ENCODE assay signal across 8 cellular contexts in genomic region chr16:1378087-1378803, GRCh38. TPM values are rescaled to one million over a fixed set of nuclear protein-coding genes. Genes with fewer than 3 reads are reported as not detected.
DNase-seq lines count a peak whose midpoint lies in the region; TF ChIP-seq lines count a peak whose summit lies in the region.

No MANE protein-coding gene starts in this region.

- DNase-seq in NCI-H1417 (lab: John Stamatoyannopoulos, UW) (peak in 2 of 3 experiments; percentile 7 to 34), NCI-H1417 treated with DMSO at 0.1 percent for 48 hours (lab: John Stamatoyannopoulos, UW) (no peak), SJSA1 (ENCODE audit: low read depth in 1 of 2, low spot score in 2 of 2) (no peak), fibroblast of lung (ENCODE audit: low read depth in 2 of 2) (no peak), ureter (ENCODE audit: low spot score) (no peak), hepatic stellate cell (ENCODE audit: low spot score) (no peak), SHP77 (lab: John Stamatoyannopoulos, UW) (no peak)

- H3K36me3 ChIP-seq in SJSA1, result peaks cover 10% of the 10 kb centered on the region
- H3K36me3 ChIP-seq in fibroblast of lung (ENCODE audit: control insufficient read depth, insufficient read depth, low read length), result peaks cover 4% of the 10 kb centered on the region
- H3K36me3 ChIP-seq in skeletal muscle tissue (ENCODE audit: control insufficient read depth in 3 of 3, insufficient read depth in 3 of 3, low read length in 3 of 3), result peaks cover 2 to 9% (median 4%) of the 10 kb centered on the region in 3 donors

- peak overlapping the region; percentile 66 for H3K4me2 ChIP-seq in fibroblast of lung (ENCODE audit: extremely low read depth, insufficient read depth, low read length)

- H3K9me3 ChIP-seq in SJSA1 (replicated peaks) (0 out of 2 replicates have a peak, but pooled peaks cover 3% of the 10 kb centered on the region), fibroblast of lung (ENCODE audit: control insufficient read depth, insufficient read depth, low read depth, low read length) (no peaks in the 10 kb centered on the region), skeletal muscle tissue (ENCODE audit: control insufficient read depth in 3 of 3, low read length in 3 of 3) (no peaks in the 10 kb centered on the region)

- H3K4me1 ChIP-seq in SJSA1 (replicated peaks), result peaks cover 14% of the 10 kb centered on the region
- no peaks in the 10 kb centered on the region for H3K4me1 ChIP-seq in fibroblast of lung (ENCODE audit: control insufficient read depth, extremely low read depth, insufficient read depth, low read length)
- peaks cover 15 to 22% (median 15%) of the 10 kb centered on the region in 3 donors for H3K4me1 ChIP-seq in skeletal muscle tissue (ENCODE audit: control insufficient read depth in 3 of 3, insufficient read depth in 3 of 3, low read length in 3 of 3)

- H4K20me1 ChIP-seq in fibroblast of lung (ENCODE audit: control insufficient read depth, extremely low read depth, insufficient read depth, low read length), result no peaks in the 10 kb centered on the region

- peak overlapping the region; percentile 93 for H3K4me3 ChIP-seq in SJSA1
- H3K4me3 ChIP-seq in fibroblast of lung (replicated peaks in 1 of 4; ENCODE audit: control extremely low read depth in 1 of 4, insufficient read depth in 1 of 4, low read depth in 3 of 4, low read length in 4 of 4), result peak overlapping the region in 2 of 4 experiments; percentile 30 to 58
- peak overlapping the region; percentile 70 to 86 (median 81) for H3K4me3 ChIP-seq in skeletal muscle tissue (ENCODE audit: low read length in 3 of 3)

- no peaks in the 10 kb centered on the region for H3K79me2 ChIP-seq in fibroblast of lung (ENCODE audit: control insufficient read depth, insufficient read depth, low read length)

- no peak for TF ChIP-seq CTCF in fibroblast of lung (conservative IDR thresholded peaks at IDR 0.05 in 1 of 2, IDR thresholded peaks at IDR 0.05 in 1 of 2; ENCODE audit: low read depth in 1 of 2, low read length in 2 of 2)

- H3K27ac ChIP-seq in SJSA1 (peak overlapping the region; percentile 98), fibroblast of lung (ENCODE audit: insufficient read depth, low read length) (peak overlapping the region; percentile 86), skeletal muscle tissue (ENCODE audit: low read depth, low read length) (peak overlapping the region; percentile 90)

- H3K9ac ChIP-seq in fibroblast of lung (ENCODE audit: insufficient read depth, low read length) (no peak overlapping the region), skeletal muscle tissue (ENCODE audit: low read depth in 1 of 3, low read length in 3 of 3) (peak overlapping the region; percentile 80 to 89 (median 83))

- no peaks in the 10 kb centered on the region for H3K27me3 ChIP-seq in SJSA1 (replicated peaks)
- H3K27me3 ChIP-seq in fibroblast of lung (ENCODE audit: control insufficient read depth, insufficient read depth, low read length), result no peaks in the 10 kb centered on the region
- no peaks in the 10 kb centered on the region for H3K27me3 ChIP-seq in skeletal muscle tissue (ENCODE audit: control insufficient read depth in 3 of 3, insufficient read depth in 3 of 3, low read length in 3 of 3)

- H2AFZ ChIP-seq in fibroblast of lung (ENCODE audit: low read length), result no peak overlapping the region

RNA-seq across cellular contexts. Expression of gene GNPTG, which starts 26.5 kb away (rescaled TPM):
- 45.9 and 60.7 TPM in 2 replicates for total RNA-seq in SJSA1 (2014; rRNA removed; shearing (Covaris generic))
- total RNA-seq in fibroblast of lung, result 38.8 and 40.8 TPM in 2 replicates
- 43.2 and 44.6 TPM in 2 replicates for polyA plus RNA-seq in fibroblast of lung
- polyA plus RNA-seq in fibroblast of lung (2012), result 39.7 and 43.4 TPM in 2 replicates
- 12.8 and 47.4 TPM in 2 replicates for polyA minus RNA-seq in fibroblast of lung (ENCODE audit: low replicate concordance)
- 18.3 TPM for total RNA-seq in skeletal muscle tissue
- 67.6 TPM for total RNA-seq in ureter

RNA-seq across cellular contexts. Expression of gene TSR3, which starts 26.6 kb away (rescaled TPM):
- 110 and 166 TPM in 2 replicates for total RNA-seq in SJSA1 (2014; rRNA removed; shearing (Covaris generic))
- 74.7 and 77.6 TPM in 2 replicates for total RNA-seq in fibroblast of lung
- polyA plus RNA-seq in fibroblast of lung, result 36.2 and 41.9 TPM in 2 replicates
- 65.9 and 94.7 TPM in 2 replicates for polyA plus RNA-seq in fibroblast of lung (2012)
- polyA minus RNA-seq in fibroblast of lung (ENCODE audit: low replicate concordance), result 23.6 and 25.5 TPM in 2 replicates
- total RNA-seq in skeletal muscle tissue, result 48.5 TPM
- total RNA-seq in ureter, result 38.2 TPM

RNA-seq across cellular contexts. Expression of gene UNKL, which starts 36.3 kb away (rescaled TPM):
- total RNA-seq in SJSA1 (2014; rRNA removed; shearing (Covaris generic)), result 17.7 and 23.0 TPM in 2 replicates
- total RNA-seq in fibroblast of lung (6.3 and 6.9 TPM in 2 replicates), skeletal muscle tissue (3.7 TPM), ureter (16.7 TPM)
- polyA plus RNA-seq in fibroblast of lung, result 3.6 and 4.3 TPM in 2 replicates
- 4.4 and 4.6 TPM in 2 replicates for polyA plus RNA-seq in fibroblast of lung (2012)
- polyA minus RNA-seq in fibroblast of lung (ENCODE audit: low replicate concordance), result 3.4 and 6.4 TPM in 2 replicates

RNA-seq across cellular contexts. Expression of gene UQCC4, which starts 42.3 kb away (rescaled TPM):
- total RNA-seq in SJSA1 (2014; rRNA removed; shearing (Covaris generic)), result 25.3 and 25.6 TPM in 2 replicates
- 11.9 and 15.2 TPM in 2 replicates for total RNA-seq in fibroblast of lung
- polyA plus RNA-seq in fibroblast of lung, result 13.3 and 15.7 TPM in 2 replicates
- 9.7 and 17.9 TPM in 2 replicates for polyA plus RNA-seq in fibroblast of lung (2012)
- polyA minus RNA-seq in fibroblast of lung (ENCODE audit: low replicate concordance), result 4.3 and 6.0 TPM in 2 replicates
- 10.4 TPM for total RNA-seq in skeletal muscle tissue
- 14.5 TPM for total RNA-seq in ureter

RNA-seq across cellular contexts. Expression of gene BAIAP3, which starts 44.8 kb away (rescaled TPM):
- total RNA-seq in SJSA1 (2014; rRNA removed; shearing (Covaris generic)), result 1.2 and 3.1 TPM in 2 replicates
- total RNA-seq in fibroblast of lung (0.26 and 0.83 TPM in 2 replicates), skeletal muscle tissue (1.0 TPM), ureter (3.9 TPM)
- 0.19 and 0.22 TPM in 2 replicates for polyA plus RNA-seq in fibroblast of lung
- polyA plus RNA-seq in fibroblast of lung (2012), result 0.58 and 0.73 TPM in 2 replicates
- 0.11 and 2.9 TPM in 2 replicates for polyA minus RNA-seq in fibroblast of lung (ENCODE audit: low replicate concordance)

Comparison
In these comparisons a context has a peak if more than half of its experiments do, and no peak if none do; other contexts are left out.
1. DNase-seq: peak in NCI-H1417 (2 of 3); none in NCI-H1417 treated with DMSO at 0.1 percent for 48 hours (single experiment), SJSA1 (0 of 2), fibroblast of lung (0 of 2), ureter (single experiment), hepatic stellate cell (single experiment) and SHP77 (0 of 2).
2. Peak in every context shown above with its lines, with median percentiles within 50 percentile points of each other: H3K27ac ChIP-seq.